ENCODE assay signal across 8 cellular contexts in the genomic region with DNA sequence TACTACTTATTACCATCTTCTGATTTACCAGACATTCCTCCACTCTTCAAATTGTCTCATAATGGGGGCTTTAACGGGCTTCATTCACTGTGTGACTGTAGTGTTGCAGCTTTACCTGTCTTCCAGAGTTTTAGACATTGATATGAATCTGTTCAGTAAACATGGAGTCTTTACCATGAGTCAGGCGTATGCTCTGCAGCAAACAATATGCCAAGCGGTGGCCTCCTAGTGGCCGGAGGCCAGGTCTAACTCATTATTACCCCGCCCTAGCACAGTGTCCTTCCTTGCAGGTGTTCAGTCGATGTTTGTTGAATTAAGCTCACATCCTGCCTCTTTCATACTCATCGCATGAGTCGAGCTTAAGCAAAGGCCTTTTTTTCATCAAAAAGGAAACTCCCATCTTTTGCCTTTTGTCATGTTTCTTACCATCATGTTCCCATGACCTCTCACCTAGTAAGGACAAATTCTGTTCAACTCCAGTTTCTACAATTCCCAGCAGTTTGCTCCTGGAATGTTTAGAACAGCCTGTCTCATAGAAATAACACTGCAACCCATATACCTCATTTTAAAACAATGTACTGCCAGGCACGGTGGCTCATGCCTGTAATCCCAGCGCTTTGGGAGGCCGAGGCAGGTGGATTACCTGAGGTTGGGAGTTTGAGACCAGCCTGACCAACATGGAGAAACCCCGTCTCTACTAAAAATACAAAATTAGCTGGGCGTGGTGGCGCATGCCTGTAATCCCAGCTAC. TPM values are rescaled to one million over a fixed set of nuclear protein-coding genes. Genes with fewer than 3 reads are reported as not detected.
DNase-seq lines count a peak whose midpoint lies in the region; ATAC-seq and TF ChIP-seq lines count a peak whose summit lies in the region.

No MANE protein-coding gene starts in this region.

- H3K27me3 ChIP-seq in BE2C (no peaks in the 10 kb centered on the region; the same call in 1 of the 2 replicates), GM23338 (ENCODE audit: insufficient read depth) (no peaks in the 10 kb centered on the region), PC-9 (ENCODE audit: insufficient read depth, low read depth) (no peaks in the 10 kb centered on the region), left ventricle myocardium inferior (ENCODE audit: low read depth) (no peaks in the 10 kb centered on the region)

- H3K36me3 ChIP-seq in BE2C (no peaks in the 10 kb centered on the region), GM23338 (ENCODE audit: insufficient read depth) (no peaks in the 10 kb centered on the region), PC-9 (ENCODE audit: low read depth) (no peaks in the 10 kb centered on the region), left ventricle myocardium inferior (no peaks in the 10 kb centered on the region)

- no peak overlapping the region for H3K4me3 ChIP-seq in BE2C (ENCODE audit: low read depth, low read length)
- H3K4me3 ChIP-seq in GM23338, result no peak overlapping the region
- peak overlapping the region; percentile 12; the same call in 1 of the 2 replicates for H3K4me3 ChIP-seq in PC-9
- no peak overlapping the region for H3K4me3 ChIP-seq in left ventricle myocardium inferior

- H2AFZ ChIP-seq in GM23338 (no peak overlapping the region), PC-9 (no peak overlapping the region)

- no peaks in the 10 kb centered on the region; the same call in 1 of the 2 replicates for H3K9me3 ChIP-seq in BE2C
- no peaks in the 10 kb centered on the region for H3K9me3 ChIP-seq in PC-9 (ENCODE audit: insufficient read depth, low read depth)
- no peaks in the 10 kb centered on the region for H3K9me3 ChIP-seq in left ventricle myocardium inferior (replicated peaks)

- no peak overlapping the region for H3K4me2 ChIP-seq in GM23338
- peak overlapping the region; percentile 65 for H3K4me2 ChIP-seq in PC-9

- H3K9me2 ChIP-seq in GM23338 (ENCODE audit: insufficient read depth) (peaks cover 5% of the 10 kb centered on the region; the same call in 1 of the 2 replicates), PC-9 (ENCODE audit: insufficient read depth) (no peaks in the 10 kb centered on the region)

- H4K20me1 ChIP-seq in GM23338 (replicated peaks; ENCODE audit: insufficient read depth) (no peaks in the 10 kb centered on the region), PC-9 (ENCODE audit: insufficient read depth) (no peaks in the 10 kb centered on the region)

- no peaks in the 10 kb centered on the region; the same call in 2 of the 3 replicates for H3K9me3 Mint-ChIP-seq in GM23338

- TSS peak; percentile 21 for BruUV-seq in PC-9 (replicated peaks; lab: Mats Ljungman, UMichigan)

- no peaks in the 10 kb centered on the region for H3F3A ChIP-seq in GM23338 (replicated peaks; ENCODE audit: low read depth)
- H3F3A ChIP-seq in PC-9 (ENCODE audit: insufficient read depth, low read depth), result peaks cover 82% of the 10 kb centered on the region

- H3K27ac ChIP-seq in GM23338 (ENCODE audit: low read depth) (peak overlapping the region; percentile 65), PC-9 (peak overlapping the region; percentile 98), left ventricle myocardium inferior (replicated peaks) (peak overlapping the region; percentile 59)

- POLR2A ChIA-PET in PC-9 (lab: Charles Lee; ENCODE audit: unreplicated experiment), result interaction anchor here (0.6 to 1.1 kb wide), 10 partner anchors 10 to 462 kb away, joined by 3 to 39 read pairs (median 4); partner anchors contain the start of gene TUBD1

- peaks cover 29% of the 10 kb centered on the region for H3K4me1 Mint-ChIP-seq in GM23338

- intact Hi-C loops in PC-9 (cut with micrococcal nuclease; ENCODE audit: unreplicated experiment), result loop anchor here (1.0 kb wide), 3 partner anchors 10 to 67 kb away; no protein-coding TSS in a partner anchor
- intact Hi-C loops in left ventricle myocardium inferior (cut with micrococcal nuclease), result no loop called here

- peak overlapping the region; percentile 80 for H3K27ac Mint-ChIP-seq in GM23338

- ATAC-seq in GM23338 (peak; percentile 84), GM21423 (IDR thresholded peaks at IDR 0.05; ENCODE audit: unreplicated experiment) (no peak), HG03108 (IDR thresholded peaks at IDR 0.05; ENCODE audit: unreplicated experiment) (no peak)

- H3K79me2 ChIP-seq in GM23338 (replicated peaks; ENCODE audit: insufficient read depth) (no peaks in the 10 kb centered on the region), PC-9 (ENCODE audit: low read depth) (peaks cover 20% of the 10 kb centered on the region)

- H3K27me3 Mint-ChIP-seq in GM23338 (ENCODE audit: insufficient read depth, low read depth, poor library complexity), result peaks cover 16% of the 10 kb centered on the region

- H3K36me3 Mint-ChIP-seq in GM23338 (ENCODE audit: low read depth), result no peaks in the 10 kb centered on the region

- H3K4me1 ChIP-seq in BE2C (no peaks in the 10 kb centered on the region; the same call in 1 of the 2 replicates), GM23338 (ENCODE audit: insufficient read depth) (no peaks in the 10 kb centered on the region), PC-9 (replicated peaks; ENCODE audit: insufficient read depth) (peaks cover 91% of the 10 kb centered on the region), left ventricle myocardium inferior (peaks cover 15% of the 10 kb centered on the region)

- DNase-seq in BE2C, result peak; percentile 49
- DNase-seq in GM23338 (ENCODE audit: low spot score), result peak; percentile 94
- peak; percentile 92 to 100 for DNase-seq in PC-9
- peak; percentile 34 for DNase-seq in activated gamma-delta T cell treated with anti-CD3 and anti-CD28 coated beads, Interleukin-2, amount 50 U/mL, for 16 hours (ENCODE audit: low read depth)
- DNase-seq in left ventricle myocardium inferior, result no peak
- peak; percentile 75 for DNase-seq in stimulated activated CD4-positive, alpha-beta T cell treated with anti-CD3 and anti-CD28 coated beads, Interleukin-1b, Interleukin-23, amount 100 ng/mL, for 48 hours

- H3K4me3 Mint-ChIP-seq in GM23338, result no peak overlapping the region

- CTCF ChIA-PET in PC-9 (lab: Charles Lee), result interaction anchor here (0.6 to 1.4 kb wide), 6 partner anchors 10 to 151 kb away, joined by 3 to 9 read pairs (median 6); no protein-coding TSS in a partner anchor

- TF ChIP-seq CTCF in BE2C (IDR thresholded peaks at IDR 0.05; ENCODE audit: low read depth, low read length), result peak; percentile 50
- TF ChIP-seq CTCF in GM23338 (conservative IDR thresholded peaks at IDR 0.05; ENCODE audit: low read depth in 2 of 2), result peak; percentile 70 to 82
- TF ChIP-seq CTCF in PC-9 (conservative IDR thresholded peaks at IDR 0.05), result peak; percentile 83
- TF ChIP-seq CTCF in left ventricle myocardium inferior (IDR thresholded peaks at IDR 0.05; ENCODE audit: borderline replicate concordance), result peak; percentile 38

TF ChIP-seq in GM23338, 12 proteins besides CTCF, POLR2A, EP300 and RAD21 (continues in another document):
- TF ChIP-seq ZNF114 (CRISPR knock-in tag; IDR thresholded peaks at IDR 0.05) (no peak), NANOG (IDR thresholded peaks at IDR 0.05; ENCODE audit: borderline replicate concordance) (0 out of 2 replicates have a peak, but pooled peaks have one; percentile 22)
- TF ChIP-seq, protein P1, sequence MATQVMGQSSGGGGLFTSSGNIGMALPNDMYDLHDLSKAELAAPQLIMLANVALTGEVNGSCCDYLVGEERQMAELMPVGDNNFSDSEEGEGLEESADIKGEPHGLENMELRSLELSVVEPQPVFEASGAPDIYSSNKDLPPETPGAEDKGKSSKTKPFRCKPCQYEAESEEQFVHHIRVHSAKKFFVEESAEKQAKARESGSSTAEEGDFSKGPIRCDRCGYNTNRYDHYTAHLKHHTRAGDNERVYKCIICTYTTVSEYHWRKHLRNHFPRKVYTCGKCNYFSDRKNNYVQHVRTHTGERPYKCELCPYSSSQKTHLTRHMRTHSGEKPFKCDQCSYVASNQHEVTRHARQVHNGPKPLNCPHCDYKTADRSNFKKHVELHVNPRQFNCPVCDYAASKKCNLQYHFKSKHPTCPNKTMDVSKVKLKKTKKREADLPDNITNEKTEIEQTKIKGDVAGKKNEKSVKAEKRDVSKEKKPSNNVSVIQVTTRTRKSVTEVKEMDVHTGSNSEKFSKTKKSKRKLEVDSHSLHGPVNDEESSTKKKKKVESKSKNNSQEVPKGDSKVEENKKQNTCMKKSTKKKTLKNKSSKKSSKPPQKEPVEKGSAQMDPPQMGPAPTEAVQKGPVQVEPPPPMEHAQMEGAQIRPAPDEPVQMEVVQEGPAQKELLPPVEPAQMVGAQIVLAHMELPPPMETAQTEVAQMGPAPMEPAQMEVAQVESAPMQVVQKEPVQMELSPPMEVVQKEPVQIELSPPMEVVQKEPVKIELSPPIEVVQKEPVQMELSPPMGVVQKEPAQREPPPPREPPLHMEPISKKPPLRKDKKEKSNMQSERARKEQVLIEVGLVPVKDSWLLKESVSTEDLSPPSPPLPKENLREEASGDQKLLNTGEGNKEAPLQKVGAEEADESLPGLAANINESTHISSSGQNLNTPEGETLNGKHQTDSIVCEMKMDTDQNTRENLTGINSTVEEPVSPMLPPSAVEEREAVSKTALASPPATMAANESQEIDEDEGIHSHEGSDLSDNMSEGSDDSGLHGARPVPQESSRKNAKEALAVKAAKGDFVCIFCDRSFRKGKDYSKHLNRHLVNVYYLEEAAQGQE (IDR thresholded peaks at IDR 0.05; ENCODE audit: unreplicated experiment), result no peak

RNA-seq across cellular contexts. Expression of gene TUBD1, which starts 39.4 kb away (rescaled TPM):
- polyA plus RNA-seq in BE2C (2012; ENCODE audit: insufficient read depth, insufficient read length, low read depth), result 6.3 TPM
- 13.8 and 17.6 TPM in 2 replicates for total RNA-seq in GM23338 (2014; rRNA removed; shearing (Covaris generic))
- 10.1 and 11.6 TPM in 2 replicates for polyA plus RNA-seq in GM23338 (2016; fragmentation: Nextera tagmentation; extraction: Ambion mirVana)
- 11.8 and 13.5 TPM in 2 replicates for total RNA-seq in PC-9 (2021)
- total RNA-seq in left ventricle myocardium inferior, result 7.8 TPM

RNA-seq across cellular contexts. Expression of gene RPS6KB1, which starts 39.6 kb away (rescaled TPM):
- 30.9 TPM for polyA plus RNA-seq in BE2C (2012; ENCODE audit: insufficient read depth, insufficient read length, low read depth)
- total RNA-seq in GM23338 (2014; rRNA removed; shearing (Covaris generic)), result 15.1 and 19.5 TPM in 2 replicates
- polyA plus RNA-seq in GM23338 (2016; fragmentation: Nextera tagmentation; extraction: Ambion mirVana), result 20.4 and 21.7 TPM in 2 replicates
- total RNA-seq in PC-9 (2021) (31.4 and 41.8 TPM in 2 replicates), left ventricle myocardium inferior (20.3 TPM)
